Comparison of ENCODE assay signal across 8 cellular contexts in the genomic region with DNA sequence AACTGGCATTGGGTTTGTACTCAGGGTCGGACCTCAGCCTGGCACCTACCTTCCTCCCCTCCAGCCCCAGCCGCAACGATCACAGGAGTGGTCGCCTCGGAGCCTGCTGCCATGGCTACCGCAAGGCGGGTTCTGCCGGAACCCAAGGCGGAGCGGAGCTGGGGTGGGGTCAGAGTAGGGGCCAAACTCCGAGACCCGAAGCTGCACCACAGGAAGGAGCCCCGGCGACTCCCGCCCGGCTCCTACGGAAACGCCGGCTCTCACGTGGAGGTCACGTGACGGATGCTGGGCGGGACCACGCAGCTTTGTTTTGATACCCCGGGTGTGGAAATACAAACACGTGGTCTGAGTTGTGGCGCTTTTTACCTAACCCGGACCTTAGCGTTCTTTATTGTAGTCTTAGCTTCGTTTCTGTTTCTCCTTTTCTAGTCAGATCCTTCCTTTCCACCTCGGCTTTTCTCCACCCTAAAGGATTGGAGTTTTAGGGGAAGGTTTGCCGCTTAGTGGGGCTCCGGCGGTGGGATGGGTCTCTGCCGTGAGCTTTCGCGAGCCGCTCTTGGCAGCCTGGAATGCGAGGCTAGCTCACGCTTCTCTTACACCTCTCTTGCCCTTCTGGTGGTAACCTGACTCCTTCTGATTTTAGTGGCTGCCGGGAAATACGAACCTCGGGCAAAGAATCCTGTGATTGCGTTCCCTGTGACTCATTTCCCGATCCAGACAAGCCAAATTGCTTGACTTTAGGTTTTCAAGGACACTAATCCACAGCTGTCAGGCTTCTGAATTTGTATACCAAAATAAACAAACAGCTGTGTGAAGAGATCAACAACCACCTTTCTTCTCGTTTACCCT. TPM values are rescaled to one million over a fixed set of nuclear protein-coding genes. Genes with fewer than 3 reads are reported as not detected.
DNase-seq lines count a peak whose midpoint lies in the region; ATAC-seq and TF ChIP-seq lines count a peak whose summit lies in the region.

A gene with protein sequence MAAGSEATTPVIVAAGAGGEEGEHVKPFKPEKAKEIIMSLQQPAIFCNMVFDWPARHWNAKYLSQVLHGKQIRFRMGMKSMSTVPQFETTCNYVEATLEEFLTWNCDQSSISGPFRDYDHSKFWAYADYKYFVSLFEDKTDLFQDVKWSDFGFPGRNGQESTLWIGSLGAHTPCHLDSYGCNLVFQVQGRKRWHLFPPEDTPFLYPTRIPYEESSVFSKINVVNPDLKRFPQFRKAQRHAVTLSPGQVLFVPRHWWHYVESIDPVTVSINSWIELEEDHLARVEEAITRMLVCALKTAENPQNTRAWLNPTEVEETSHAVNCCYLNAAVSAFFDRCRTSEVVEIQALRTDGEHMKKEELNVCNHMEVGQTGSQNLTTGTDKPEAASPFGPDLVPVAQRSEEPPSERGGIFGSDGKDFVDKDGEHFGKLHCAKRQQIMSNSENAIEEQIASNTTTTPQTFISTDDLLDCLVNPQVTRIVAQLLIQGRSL (minus strand): TSS at position 264 of the 849 bp plus-strand sequence. CDS start 151 bp downstream, at position 113.

- H3K4me1 Mint-ChIP-seq in activated naive CD4-positive, alpha-beta T cell treated with anti-CD3 and anti-CD28 coated beads, Interleukin-2, amount 10 ng/mL, durations not matched to agents 7 days and 5 days, result peaks cover 41% of the 10 kb centered on the region

- intact Hi-C loops in head of caudate nucleus (cut with DNase I) (no loop called here), posterior cingulate gyrus (cut with DNase I) (loop anchor here (5.0 kb wide), 1 partner anchor 234 kb away; the partner anchor contains the start of gene SEMA5B), upper lobe of right lung (cut with DNase I) (no loop called here)

- in situ Hi-C loops in HAP-1 (cut with MboI; ENCODE audit: low sequenced_read_pairs), result no loop called here

- no peak for TF ChIP-seq CTCF in upper lobe of right lung (IDR thresholded peaks at IDR 0.05)

- H3K27ac ChIP-seq in upper lobe of right lung, result peak within 1 kb of the TSS; percentile 93

- H3K4me3 Mint-ChIP-seq in activated naive CD4-positive, alpha-beta T cell treated with anti-CD3 and anti-CD28 coated beads, Interleukin-2, amount 10 ng/mL, durations not matched to agents 7 days and 5 days, result peak within 1 kb of the TSS; percentile 80

- DNase-seq in EL (peak; percentile 91), HAP-1 (ENCODE audit: low spot score in 2 of 2) (peak; percentile 87 to 94), NCI-H460 (ENCODE audit: extremely low read depth, low read depth) (peak; percentile 79), head of caudate nucleus (peak; percentile 89 to 99 (median 96)), posterior cingulate gyrus (peak; percentile 90 to 98 (median 94)), upper lobe of right lung (peak; percentile 96), hypothalamus (lab: John Stamatoyannopoulos, UW) (no peak)
- DNase-seq in activated naive CD4-positive, alpha-beta T cell treated with anti-CD3 and anti-CD28 coated beads, Interleukin-2, amount 10 ng/mL, durations not matched to agents 7 days and 5 days, result peak; percentile 95

- peak; percentile 75 for ATAC-seq in upper lobe of right lung

- H3K27me3 ChIP-seq in HAP-1 (ENCODE audit: low read depth) (no peaks in the 10 kb centered on the region), upper lobe of right lung (no peaks in the 10 kb centered on the region)

- H3K4me1 ChIP-seq in HAP-1, result peaks cover 15% of the 10 kb centered on the region
- peaks cover 16% of the 10 kb centered on the region for H3K4me1 ChIP-seq in upper lobe of right lung

- no peaks in the 10 kb centered on the region for H3K27me3 Mint-ChIP-seq in activated naive CD4-positive, alpha-beta T cell treated with anti-CD3 and anti-CD28 coated beads, Interleukin-2, amount 10 ng/mL, durations not matched to agents 7 days and 5 days

- H3K36me3 Mint-ChIP-seq in activated naive CD4-positive, alpha-beta T cell treated with anti-CD3 and anti-CD28 coated beads, Interleukin-2, amount 10 ng/mL, durations not matched to agents 7 days and 5 days, result peaks cover 6% of the 10 kb centered on the region

- CTCF ChIA-PET in activated naive CD4-positive, alpha-beta T cell treated with anti-CD3 and anti-CD28 coated beads, Interleukin-2, amount 10 ng/mL, durations not matched to agents 7 days and 5 days (lab: Charles Lee), result interaction anchor here (1.0 kb wide), 1 partner anchor 9 kb away, joined by 4 read pairs; no protein-coding TSS in a partner anchor

- no peaks in the 10 kb centered on the region for H3K9me3 Mint-ChIP-seq in activated naive CD4-positive, alpha-beta T cell treated with anti-CD3 and anti-CD28 coated beads, Interleukin-2, amount 10 ng/mL, durations not matched to agents 7 days and 5 days

- peak within 1 kb of the TSS; percentile 63 for H3K4me3 ChIP-seq in HAP-1
- H3K4me3 ChIP-seq in upper lobe of right lung, result peak within 1 kb of the TSS; percentile 80

- H3K9me3 ChIP-seq in HAP-1 (no peaks in the 10 kb centered on the region), upper lobe of right lung (no peaks in the 10 kb centered on the region)

- H3K36me3 ChIP-seq in HAP-1 (replicated peaks), result no peaks in the 10 kb centered on the region
- no peaks in the 10 kb centered on the region for H3K36me3 ChIP-seq in upper lobe of right lung

- peak within 1 kb of the TSS; percentile 90 for H3K27ac Mint-ChIP-seq in activated naive CD4-positive, alpha-beta T cell treated with anti-CD3 and anti-CD28 coated beads, Interleukin-2, amount 10 ng/mL, durations not matched to agents 7 days and 5 days

RNA-seq across cellular contexts. Expression of the gene that starts here (rescaled TPM):
- total RNA-seq in NCI-H460 (2014; rRNA removed; shearing (Covaris generic)), result 5.1 and 5.8 TPM in 2 replicates
- polyA plus RNA-seq in NCI-H460 (2014; cell fraction: nucleus; rRNA removed), result 5.0 and 6.6 TPM in 2 replicates
- total RNA-seq in upper lobe of right lung, result 15.1 TPM

Comparison
In these comparisons a context has a peak if more than half of its experiments do, and no peak if none do; other contexts are left out.
1. DNase-seq: peak in EL (single experiment), HAP-1 (2 of 2), NCI-H460 (single experiment), activated naive CD4-positive, alpha-beta T cell treated with anti-CD3 and anti-CD28 coated beads, Interleukin-2, amount 10 ng/mL, durations not matched to agents 7 days and 5 days (single experiment), head of caudate nucleus (42 of 42), posterior cingulate gyrus (10 of 10) and upper lobe of right lung (single experiment); none in hypothalamus (0 of 51).